In the genomic region with DNA sequence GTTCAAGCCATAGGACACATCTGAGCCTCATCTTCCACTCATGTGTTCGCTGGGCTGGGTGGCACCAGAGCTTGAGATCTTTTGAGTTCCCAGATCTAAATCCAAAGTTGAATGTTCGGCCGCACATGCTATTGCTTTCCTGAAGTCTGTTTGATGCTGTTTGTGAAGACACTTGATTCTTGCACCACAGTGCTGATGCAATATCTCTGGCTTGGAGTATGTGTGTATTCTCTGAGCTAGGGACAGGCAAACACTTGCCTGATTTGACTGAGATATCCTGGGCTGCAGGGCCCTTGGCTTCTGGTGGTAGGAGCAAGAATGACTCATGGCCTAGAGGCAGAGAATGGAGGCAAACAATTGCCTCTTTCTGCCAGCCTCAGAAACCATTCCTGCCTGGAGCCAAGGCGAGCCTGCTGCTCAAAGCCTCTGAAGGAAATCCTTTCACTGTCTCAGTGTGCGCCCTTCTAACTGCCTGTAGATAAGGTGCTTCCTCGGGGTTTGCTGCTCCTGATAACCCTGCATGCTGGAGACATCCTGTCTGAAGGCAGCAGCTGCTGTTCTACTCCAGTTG, we compare ENCODE assay signal across 1 cellular context.
TF ChIP-seq lines count a peak whose summit lies in the region.

No MANE protein-coding gene starts in this region.

TF ChIP-seq in GM23338, 12 proteins besides CTCF, POLR2A, EP300 and RAD21 (continued from another document):
- TF ChIP-seq, protein P1, sequence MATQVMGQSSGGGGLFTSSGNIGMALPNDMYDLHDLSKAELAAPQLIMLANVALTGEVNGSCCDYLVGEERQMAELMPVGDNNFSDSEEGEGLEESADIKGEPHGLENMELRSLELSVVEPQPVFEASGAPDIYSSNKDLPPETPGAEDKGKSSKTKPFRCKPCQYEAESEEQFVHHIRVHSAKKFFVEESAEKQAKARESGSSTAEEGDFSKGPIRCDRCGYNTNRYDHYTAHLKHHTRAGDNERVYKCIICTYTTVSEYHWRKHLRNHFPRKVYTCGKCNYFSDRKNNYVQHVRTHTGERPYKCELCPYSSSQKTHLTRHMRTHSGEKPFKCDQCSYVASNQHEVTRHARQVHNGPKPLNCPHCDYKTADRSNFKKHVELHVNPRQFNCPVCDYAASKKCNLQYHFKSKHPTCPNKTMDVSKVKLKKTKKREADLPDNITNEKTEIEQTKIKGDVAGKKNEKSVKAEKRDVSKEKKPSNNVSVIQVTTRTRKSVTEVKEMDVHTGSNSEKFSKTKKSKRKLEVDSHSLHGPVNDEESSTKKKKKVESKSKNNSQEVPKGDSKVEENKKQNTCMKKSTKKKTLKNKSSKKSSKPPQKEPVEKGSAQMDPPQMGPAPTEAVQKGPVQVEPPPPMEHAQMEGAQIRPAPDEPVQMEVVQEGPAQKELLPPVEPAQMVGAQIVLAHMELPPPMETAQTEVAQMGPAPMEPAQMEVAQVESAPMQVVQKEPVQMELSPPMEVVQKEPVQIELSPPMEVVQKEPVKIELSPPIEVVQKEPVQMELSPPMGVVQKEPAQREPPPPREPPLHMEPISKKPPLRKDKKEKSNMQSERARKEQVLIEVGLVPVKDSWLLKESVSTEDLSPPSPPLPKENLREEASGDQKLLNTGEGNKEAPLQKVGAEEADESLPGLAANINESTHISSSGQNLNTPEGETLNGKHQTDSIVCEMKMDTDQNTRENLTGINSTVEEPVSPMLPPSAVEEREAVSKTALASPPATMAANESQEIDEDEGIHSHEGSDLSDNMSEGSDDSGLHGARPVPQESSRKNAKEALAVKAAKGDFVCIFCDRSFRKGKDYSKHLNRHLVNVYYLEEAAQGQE (IDR thresholded peaks at IDR 0.05; ENCODE audit: unreplicated experiment): no peak
- TF ChIP-seq ZNF114 (CRISPR knock-in tag; IDR thresholded peaks at IDR 0.05): no peak
- TF ChIP-seq EZH2 (IDR thresholded peaks at IDR 0.05; ENCODE audit: low read depth, unreplicated experiment): no peak
- TF ChIP-seq CREB1 (CRISPR knock-in tag; IDR thresholded peaks at IDR 0.05; ENCODE audit: low read depth): no peak
TF ChIP-seq in GM23338: peak in this region for 0.
